In genomic region chr10:61642692-61643091, GRCh38 we compare ENCODE assay signal across 12 cellular contexts. TPM values are rescaled to one million over a fixed set of nuclear protein-coding genes. Genes with fewer than 3 reads are reported as not detected.
DNase-seq lines count a peak whose midpoint lies in the region; ATAC-seq and TF ChIP-seq lines count a peak whose summit lies in the region.
"Had no signal": no experiment of that assay in that cellular context is flagged by ENCODE, and none has a peak within 500 bp of the region (broad histone marks: within the 10 kb centered on the region; RNA-seq: fewer than 3 reads in every experiment).

No MANE protein-coding gene starts in this region.

- intact Hi-C loops in head of caudate nucleus (cut with DNase I) = no loop called here

- DNase-seq in AG08395 (ENCODE audit: low spot score) (peak; percentile 59), NCI-H226 (peak; percentile 71), choroid plexus epithelial cell (ENCODE audit: low read depth) (peak; percentile 82), lung microvascular endothelial cell (ENCODE audit: low read depth in 2 of 2) (peak; percentile 70 to 87), COR-L47 (lab: John Stamatoyannopoulos, UW) (no peak), head of caudate nucleus (no peak)
- DNase-seq: activated CD4-positive, CD25-positive, alpha-beta regulatory T cell treated with anti-CD3 and anti-CD28 coated beads, Interleukin-2, amount 50 U/mL, for 72 hours; activated T-cell treated with anti-CD3 and anti-CD28 coated beads, Interleukin-2, amount 50 U/mL, for 4 hours; anterior cingulate cortex; NCI-H1694 treated with DMSO at 0.1 percent for 48 hours had no signal

- no peak for TF ChIP-seq CTCF in choroid plexus epithelial cell (conservative IDR thresholded peaks at IDR 0.05; ENCODE audit: low read depth, low read length)

- ATAC-seq in HG03196 (IDR thresholded peaks at IDR 0.05; ENCODE audit: unreplicated experiment) = no peak
- ATAC-seq in GM19467 (IDR thresholded peaks at IDR 0.05; ENCODE audit: unreplicated experiment) = no peak
- ATAC-seq: activated T-cell treated with anti-CD3 and anti-CD28 coated beads, Interleukin-2, amount 50 U/mL, for 4 hours had no signal

- no peak overlapping the region for H3K4me3 ChIP-seq in choroid plexus epithelial cell (ENCODE audit: low read depth, low read length)

RNA-seq across cellular contexts. Expression of gene CABCOCO1, which starts 20.0 kb away (rescaled TPM):
- under 0.01 TPM in 1 of 2 replicates, not detected in the other for total RNA-seq in lung microvascular endothelial cell
- total RNA-seq: activated T-cell treated with anti-CD3 and anti-CD28 coated beads, Interleukin-2, amount 50 U/mL, for 4 hours had no signal

Comparison
In these comparisons a context has a peak if more than half of its experiments do, and no peak if none do; other contexts are left out.
1. DNase-seq: peak in AG08395 (single experiment), NCI-H226 (single experiment), choroid plexus epithelial cell (single experiment) and lung microvascular endothelial cell (2 of 2); none in COR-L47 (single experiment) and head of caudate nucleus (0 of 42).